ENCODE assay signal across 1 cellular context in the genomic region with DNA sequence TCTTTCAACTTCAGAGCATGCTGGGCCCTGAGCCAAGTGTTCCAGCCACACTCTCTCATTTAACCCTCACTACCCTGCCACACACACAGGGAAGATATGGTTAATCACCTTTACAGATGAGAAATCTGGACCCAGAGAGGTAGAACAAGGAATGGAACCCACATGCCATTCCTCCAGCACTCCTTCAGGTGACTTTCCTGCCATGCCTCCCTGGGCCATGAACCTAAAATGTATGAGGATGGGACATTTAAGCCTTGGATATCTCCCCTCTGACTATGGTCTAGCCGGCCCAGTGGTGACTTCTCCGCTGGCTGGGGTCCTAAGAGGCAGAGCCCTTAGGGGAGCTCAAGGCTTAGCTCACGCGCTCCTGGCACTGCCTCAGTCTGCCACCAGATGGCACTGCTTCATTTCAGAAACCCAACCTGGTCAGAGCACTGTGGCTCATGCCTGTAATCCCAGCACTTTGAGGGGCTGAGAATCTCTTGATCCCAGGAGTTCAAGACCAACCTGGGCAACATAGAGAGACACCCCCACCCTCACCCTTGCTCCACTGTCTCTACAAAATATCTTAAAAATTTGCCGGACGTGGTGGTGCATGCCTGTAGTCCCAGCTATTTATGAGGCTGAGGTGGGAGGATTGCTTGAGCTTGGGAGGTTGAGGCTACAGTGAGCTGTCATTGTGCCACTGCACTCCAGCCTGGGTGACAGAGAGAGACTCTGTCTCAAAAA.
TF ChIP-seq lines count a peak whose summit lies in the region.

No MANE protein-coding gene starts in this region.

TF ChIP-seq in GM12878, 131 proteins besides CTCF, POLR2A, EP300 and RAD21 (continued from another document):
- TF ChIP-seq, protein P1, sequence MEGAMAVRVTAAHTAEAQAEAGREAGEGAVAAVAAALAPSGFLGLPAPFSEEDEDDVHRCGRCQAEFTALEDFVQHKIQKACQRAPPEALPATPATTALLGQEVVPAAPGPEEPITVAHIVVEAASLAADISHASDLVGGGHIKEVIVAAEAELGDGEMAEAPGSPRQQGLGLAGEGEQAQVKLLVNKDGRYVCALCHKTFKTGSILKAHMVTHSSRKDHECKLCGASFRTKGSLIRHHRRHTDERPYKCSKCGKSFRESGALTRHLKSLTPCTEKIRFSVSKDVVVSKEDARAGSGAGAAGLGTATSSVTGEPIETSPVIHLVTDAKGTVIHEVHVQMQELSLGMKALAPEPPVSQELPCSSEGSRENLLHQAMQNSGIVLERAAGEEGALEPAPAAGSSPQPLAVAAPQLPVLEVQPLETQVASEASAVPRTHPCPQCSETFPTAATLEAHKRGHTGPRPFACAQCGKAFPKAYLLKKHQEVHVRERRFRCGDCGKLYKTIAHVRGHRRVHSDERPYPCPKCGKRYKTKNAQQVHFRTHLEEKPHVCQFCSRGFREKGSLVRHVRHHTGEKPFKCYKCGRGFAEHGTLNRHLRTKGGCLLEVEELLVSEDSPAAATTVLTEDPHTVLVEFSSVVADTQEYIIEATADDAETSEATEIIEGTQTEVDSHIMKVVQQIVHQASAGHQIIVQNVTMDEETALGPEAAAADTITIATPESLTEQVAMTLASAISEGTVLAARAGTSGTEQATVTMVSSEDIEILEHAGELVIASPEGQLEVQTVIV (IDR thresholded peaks at IDR 0.05; ENCODE audit: borderline replicate concordance, partially characterized antibody) = no peak
- TF ChIP-seq, protein P2, sequence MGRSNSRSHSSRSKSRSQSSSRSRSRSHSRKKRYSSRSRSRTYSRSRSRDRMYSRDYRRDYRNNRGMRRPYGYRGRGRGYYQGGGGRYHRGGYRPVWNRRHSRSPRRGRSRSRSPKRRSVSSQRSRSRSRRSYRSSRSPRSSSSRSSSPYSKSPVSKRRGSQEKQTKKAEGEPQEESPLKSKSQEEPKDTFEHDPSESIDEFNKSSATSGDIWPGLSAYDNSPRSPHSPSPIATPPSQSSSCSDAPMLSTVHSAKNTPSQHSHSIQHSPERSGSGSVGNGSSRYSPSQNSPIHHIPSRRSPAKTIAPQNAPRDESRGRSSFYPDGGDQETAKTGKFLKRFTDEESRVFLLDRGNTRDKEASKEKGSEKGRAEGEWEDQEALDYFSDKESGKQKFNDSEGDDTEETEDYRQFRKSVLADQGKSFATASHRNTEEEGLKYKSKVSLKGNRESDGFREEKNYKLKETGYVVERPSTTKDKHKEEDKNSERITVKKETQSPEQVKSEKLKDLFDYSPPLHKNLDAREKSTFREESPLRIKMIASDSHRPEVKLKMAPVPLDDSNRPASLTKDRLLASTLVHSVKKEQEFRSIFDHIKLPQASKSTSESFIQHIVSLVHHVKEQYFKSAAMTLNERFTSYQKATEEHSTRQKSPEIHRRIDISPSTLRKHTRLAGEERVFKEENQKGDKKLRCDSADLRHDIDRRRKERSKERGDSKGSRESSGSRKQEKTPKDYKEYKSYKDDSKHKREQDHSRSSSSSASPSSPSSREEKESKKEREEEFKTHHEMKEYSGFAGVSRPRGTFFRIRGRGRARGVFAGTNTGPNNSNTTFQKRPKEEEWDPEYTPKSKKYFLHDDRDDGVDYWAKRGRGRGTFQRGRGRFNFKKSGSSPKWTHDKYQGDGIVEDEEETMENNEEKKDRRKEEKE (IDR thresholded peaks at IDR 0.05) = no peak
- TF ChIP-seq RUNX3 (IDR thresholded peaks at IDR 0.05; ENCODE audit: low read length) (0 out of 2 replicates have a peak, but pooled peaks have one; percentile 6), CHD1 (IDR thresholded peaks at IDR 0.05; ENCODE audit: low read depth, low read length) (no peak), RAD51 (IDR thresholded peaks at IDR 0.05) (no peak), IRF5 (IDR thresholded peaks at IDR 0.05; ENCODE audit: borderline replicate concordance) (no peak), ZSCAN29 (IDR thresholded peaks at IDR 0.05) (no peak), IKZF1 (conservative IDR thresholded peaks at IDR 0.05) (0 out of 2 replicates have a peak, but pooled peaks have one; percentile 10), MEF2B (IDR thresholded peaks at IDR 0.05; ENCODE audit: partially characterized antibody, poor library complexity, severe bottlenecking) (no peak), CREM (IDR thresholded peaks at IDR 0.05; ENCODE audit: low read depth) (no peak), ZNF592 (IDR thresholded peaks at IDR 0.05) (0 out of 2 replicates have a peak, but pooled peaks have one; percentile 45), RELA (IDR thresholded peaks at IDR 0.05; ENCODE audit: borderline replicate concordance, partially characterized antibody) (peak; percentile 30), ZNF24 (IDR thresholded peaks at IDR 0.05) (no peak)
- TF ChIP-seq, protein P3, sequence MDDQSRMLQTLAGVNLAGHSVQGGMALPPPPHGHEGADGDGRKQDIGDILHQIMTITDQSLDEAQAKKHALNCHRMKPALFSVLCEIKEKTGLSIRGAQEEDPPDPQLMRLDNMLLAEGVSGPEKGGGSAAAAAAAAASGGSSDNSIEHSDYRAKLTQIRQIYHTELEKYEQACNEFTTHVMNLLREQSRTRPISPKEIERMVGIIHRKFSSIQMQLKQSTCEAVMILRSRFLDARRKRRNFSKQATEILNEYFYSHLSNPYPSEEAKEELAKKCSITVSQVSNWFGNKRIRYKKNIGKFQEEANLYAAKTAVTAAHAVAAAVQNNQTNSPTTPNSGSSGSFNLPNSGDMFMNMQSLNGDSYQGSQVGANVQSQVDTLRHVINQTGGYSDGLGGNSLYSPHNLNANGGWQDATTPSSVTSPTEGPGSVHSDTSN (IDR thresholded peaks at IDR 0.05; ENCODE audit: insufficient replicate concordance, low read depth, low read length) = no peak
